Comparison of ENCODE assay signal across 17 cellular contexts in genomic region chr21:26085882-26086281, GRCh38.
DNase-seq lines count a peak whose midpoint lies in the region; ATAC-seq and TF ChIP-seq lines count a peak whose summit lies in the region.
"Had no signal": no experiment of that assay in that cellular context is flagged by ENCODE, and none has a peak within 500 bp of the region (broad histone marks: within the 10 kb centered on the region; RNA-seq: fewer than 3 reads in every experiment).

No MANE protein-coding gene starts in this region.

- H3K9me3 Mint-ChIP-seq in GM23338 (no peaks in the 10 kb centered on the region), endothelial cell (ENCODE audit: unreplicated experiment) (no peaks in the 10 kb centered on the region), neural crest cell (peaks cover 5% of the 10 kb centered on the region)
- H3K9me3 Mint-ChIP-seq: CD4-positive, alpha-beta T cell; HFFc6 had no signal

- H3K27me3 Mint-ChIP-seq in GM23338 (ENCODE audit: insufficient read depth, low read depth, poor library complexity), result peaks cover 3% of the 10 kb centered on the region
- peaks cover 4% of the 10 kb centered on the region for H3K27me3 Mint-ChIP-seq in endothelial cell (ENCODE audit: unreplicated experiment)
- H3K27me3 Mint-ChIP-seq in neural crest cell (ENCODE audit: low read depth), result no peaks in the 10 kb centered on the region
- H3K27me3 Mint-ChIP-seq: B cell; CD4-positive, alpha-beta T cell had no signal

- CTCF ChIA-PET in HEK293 (lab: Yijun Ruan, JAX), result interaction anchor here (0.9 kb wide), 1 partner anchor 24 kb away, joined by 4 read pairs; no protein-coding TSS in a partner anchor

- H3K36me3 Mint-ChIP-seq in GM23338 (ENCODE audit: low read depth) (peaks cover 51% of the 10 kb centered on the region), endothelial cell (ENCODE audit: low read depth, unreplicated experiment) (peaks cover 20% of the 10 kb centered on the region), neural crest cell (ENCODE audit: low read depth) (peaks cover 41% of the 10 kb centered on the region)

- H3K4me1 ChIP-seq in GM23338 (ENCODE audit: insufficient read depth) (peaks cover 24% of the 10 kb centered on the region), HEK293 (ENCODE audit: control insufficient read depth, insufficient read depth, low read length) (peaks cover 12% of the 10 kb centered on the region; the same call in 1 of the 2 replicates)
- H3K4me1 ChIP-seq: HAP-1 had no signal

- H3K27me3 ChIP-seq in GM23338 (ENCODE audit: insufficient read depth), result no peaks in the 10 kb centered on the region

- peaks cover 75% of the 10 kb centered on the region for H3K79me2 ChIP-seq in GM23338 (replicated peaks; ENCODE audit: insufficient read depth)

- H3F3A ChIP-seq in GM23338 (replicated peaks; ENCODE audit: low read depth), result peaks cover 5% of the 10 kb centered on the region; the same call in 1 of the 2 replicates

- H3K4me3 Mint-ChIP-seq in GM23338 (no peak overlapping the region), endothelial cell (ENCODE audit: unreplicated experiment) (no peak overlapping the region), neural crest cell (no peak overlapping the region)
- H3K4me3 Mint-ChIP-seq: B cell; CD4-positive, alpha-beta T cell; HFFc6 had no signal

- no peak overlapping the region for H3K4me2 ChIP-seq in GM23338

- no peaks in the 10 kb centered on the region for H3K9me3 ChIP-seq in HEK293 (ENCODE audit: control insufficient read depth, insufficient read depth, low read depth, low read length)
- H3K9me3 ChIP-seq: HAP-1 had no signal

- TF ChIP-seq CTCF in GM23338 (conservative IDR thresholded peaks at IDR 0.05; ENCODE audit: low read depth in 2 of 2), result no peak
- TF ChIP-seq CTCF in HEK293 (tag by site-specific recombination; IDR thresholded peaks at IDR 0.05), result no peak
- TF ChIP-seq CTCF in endothelial cell (IDR thresholded peaks at IDR 0.05; ENCODE audit: unreplicated experiment), result no peak
- TF ChIP-seq CTCF in neural crest cell (conservative IDR thresholded peaks at IDR 0.05), result no peak

- H3K36me3 ChIP-seq in GM23338 (ENCODE audit: insufficient read depth) (0 out of 2 replicates have a peak, but pooled peaks cover 4% of the 10 kb centered on the region), HEK293 (ENCODE audit: control insufficient read depth in 2 of 2, insufficient read depth in 1 of 2, low read length in 2 of 2) (peaks cover 5 to 6% of the 10 kb centered on the region in 2 experiments; a peak in 2 of 3 replicates)

- H3K4me1 Mint-ChIP-seq in GM23338 (peaks cover 66% of the 10 kb centered on the region), endothelial cell (ENCODE audit: unreplicated experiment) (peaks cover 30% of the 10 kb centered on the region), neural crest cell (peaks cover 14% of the 10 kb centered on the region)
- H3K4me1 Mint-ChIP-seq: B cell had no signal

- H3K27ac ChIP-seq in GM23338 (ENCODE audit: low read depth) (peak overlapping the region; percentile 70; the same call in 1 of the 2 replicates), HEK293 (ENCODE audit: extremely low read depth, low read depth, low read length) (no peak overlapping the region)
- H3K27ac ChIP-seq: HL-60 had no signal

- no peak overlapping the region for H2AFZ ChIP-seq in GM23338

- H3K27ac Mint-ChIP-seq in GM23338 (0 out of 2 replicates have a peak overlapping the region, but pooled peaks have one; percentile 4), endothelial cell (ENCODE audit: unreplicated experiment) (peak overlapping the region; percentile 77), neural crest cell (ENCODE audit: unreplicated experiment) (peak overlapping the region; percentile 10)
- H3K27ac Mint-ChIP-seq: B cell; CD4-positive, alpha-beta T cell; HFFc6 had no signal

- 0 out of 2 replicates have a peak, but pooled peaks cover 5% of the 10 kb centered on the region for H3K9me2 ChIP-seq in GM23338 (ENCODE audit: insufficient read depth)

- ATAC-seq in GM23338, result no peak
- ATAC-seq in HG02763 (IDR thresholded peaks at IDR 0.05; ENCODE audit: unreplicated experiment), result no peak
- ATAC-seq: GM12878 had no signal

- no peak for DNase-seq in GM23338 (ENCODE audit: low spot score)
- no peak for DNase-seq in endothelial cell (ENCODE audit: low spot score)
- DNase-seq in neural crest cell (ENCODE audit: low read depth, low spot score), result no peak
- no peak for DNase-seq in NCI-H524 (lab: John Stamatoyannopoulos, UW)
- no peak for DNase-seq in activated CD4-positive, CD25-positive, alpha-beta regulatory T cell treated with anti-CD3 and anti-CD28 coated beads, Interleukin-2, amount 50 U/mL, for 72 hours
- DNase-seq: C1 segment of cervical spinal cord; Calu3; CD4-positive, alpha-beta T cell; DMS 273 treated with DMSO at 0.1 percent for 48 hours; GOT3; HFFc6 had no signal

- POLR2A ChIA-PET in HEK293 (lab: Yijun Ruan, JAX), result no interaction called here

- H3K4me3 ChIP-seq in GM23338, result no peak overlapping the region
- H3K4me3 ChIP-seq in HEK293 (ENCODE audit: low read depth, low read length), result no peak overlapping the region
- H3K4me3 ChIP-seq: GM12878, HAP-1 had no signal

- H4K20me1 ChIP-seq in GM23338 (replicated peaks; ENCODE audit: insufficient read depth), result no peaks in the 10 kb centered on the region

TF ChIP-seq in GM23338, 12 proteins besides CTCF, POLR2A, EP300 and RAD21 (continues in another document):
- TF ChIP-seq EZH2phosphoT487 (IDR thresholded peaks at IDR 0.05; ENCODE audit: unreplicated experiment) (no peak), CREB1 (CRISPR knock-in tag; IDR thresholded peaks at IDR 0.05; ENCODE audit: low read depth) (no peak)
- TF ChIP-seq, protein P1, sequence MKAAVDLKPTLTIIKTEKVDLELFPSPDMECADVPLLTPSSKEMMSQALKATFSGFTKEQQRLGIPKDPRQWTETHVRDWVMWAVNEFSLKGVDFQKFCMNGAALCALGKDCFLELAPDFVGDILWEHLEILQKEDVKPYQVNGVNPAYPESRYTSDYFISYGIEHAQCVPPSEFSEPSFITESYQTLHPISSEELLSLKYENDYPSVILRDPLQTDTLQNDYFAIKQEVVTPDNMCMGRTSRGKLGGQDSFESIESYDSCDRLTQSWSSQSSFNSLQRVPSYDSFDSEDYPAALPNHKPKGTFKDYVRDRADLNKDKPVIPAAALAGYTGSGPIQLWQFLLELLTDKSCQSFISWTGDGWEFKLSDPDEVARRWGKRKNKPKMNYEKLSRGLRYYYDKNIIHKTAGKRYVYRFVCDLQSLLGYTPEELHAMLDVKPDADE (IDR thresholded peaks at IDR 0.05), result no peak

TF ChIP-seq in HEK293, 187 proteins besides CTCF, POLR2A, EP300 and RAD21:
- TF ChIP-seq PRDM1 (tag by site-specific recombination; IDR thresholded peaks at IDR 0.05) (peak; percentile 69; the same call in 1 of the 2 replicates), SALL2 (tag by site-specific recombination; IDR thresholded peaks at IDR 0.05; ENCODE audit: borderline replicate concordance) (no peak)

Comparison
In these comparisons a context has a peak if more than half of its experiments do, and no peak if none do; other contexts are left out.
1. H3K27ac Mint-ChIP-seq: peak in every context shown above with its lines; median percentile 77 in endothelial cell; 10 in neural crest cell; 4 in GM23338.